ENCODE assay signal across 3 cellular contexts in the genomic region with DNA sequence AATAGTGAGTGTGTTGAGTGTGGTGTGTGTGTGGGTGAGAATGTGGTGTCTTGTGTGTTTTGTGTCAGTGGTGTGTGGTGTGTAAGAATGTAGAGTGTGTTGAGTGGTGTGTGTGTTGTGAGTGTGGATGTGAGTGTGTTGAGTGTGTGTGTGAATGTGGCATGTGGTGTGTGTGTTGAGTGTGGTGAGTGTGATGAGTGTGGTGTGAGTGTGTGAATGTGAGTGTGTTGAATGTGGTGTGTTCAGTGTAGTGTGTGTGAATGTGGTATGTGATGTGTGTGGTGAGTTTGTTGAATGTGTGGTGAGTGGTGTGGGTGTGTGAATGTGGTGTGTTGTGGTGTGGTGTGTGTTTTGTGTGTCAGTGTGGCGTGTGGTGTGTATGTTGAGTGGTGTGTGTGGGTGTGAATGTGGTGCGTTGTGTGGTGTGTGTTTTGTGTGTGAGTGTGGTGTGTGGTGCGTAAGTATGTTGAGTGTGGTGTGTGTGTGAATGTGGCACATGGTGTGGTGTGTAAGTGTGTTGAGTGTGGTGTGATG.
TF ChIP-seq lines count a peak whose summit lies in the region.

No MANE protein-coding gene starts in this region.

TF ChIP-seq in HepG2, 621 proteins besides CTCF, POLR2A, EP300 and RAD21:
- TF ChIP-seq U2AF2 (IDR thresholded peaks at IDR 0.05; ENCODE audit: low read depth, low read length) (no peak), FOXA1 (IDR thresholded peaks at IDR 0.05) (0 out of 2 replicates have a peak, but pooled peaks have one; percentile 4), FOXA1 (CRISPR knock-in tag; IDR thresholded peaks at IDR 0.05) (no peak), DR1 (CRISPR knock-in tag; IDR thresholded peaks at IDR 0.05) (no peak), ZNF556 (CRISPR knock-in tag; IDR thresholded peaks at IDR 0.05; ENCODE audit: borderline replicate concordance) (no peak)
- TF ChIP-seq, protein P1, sequence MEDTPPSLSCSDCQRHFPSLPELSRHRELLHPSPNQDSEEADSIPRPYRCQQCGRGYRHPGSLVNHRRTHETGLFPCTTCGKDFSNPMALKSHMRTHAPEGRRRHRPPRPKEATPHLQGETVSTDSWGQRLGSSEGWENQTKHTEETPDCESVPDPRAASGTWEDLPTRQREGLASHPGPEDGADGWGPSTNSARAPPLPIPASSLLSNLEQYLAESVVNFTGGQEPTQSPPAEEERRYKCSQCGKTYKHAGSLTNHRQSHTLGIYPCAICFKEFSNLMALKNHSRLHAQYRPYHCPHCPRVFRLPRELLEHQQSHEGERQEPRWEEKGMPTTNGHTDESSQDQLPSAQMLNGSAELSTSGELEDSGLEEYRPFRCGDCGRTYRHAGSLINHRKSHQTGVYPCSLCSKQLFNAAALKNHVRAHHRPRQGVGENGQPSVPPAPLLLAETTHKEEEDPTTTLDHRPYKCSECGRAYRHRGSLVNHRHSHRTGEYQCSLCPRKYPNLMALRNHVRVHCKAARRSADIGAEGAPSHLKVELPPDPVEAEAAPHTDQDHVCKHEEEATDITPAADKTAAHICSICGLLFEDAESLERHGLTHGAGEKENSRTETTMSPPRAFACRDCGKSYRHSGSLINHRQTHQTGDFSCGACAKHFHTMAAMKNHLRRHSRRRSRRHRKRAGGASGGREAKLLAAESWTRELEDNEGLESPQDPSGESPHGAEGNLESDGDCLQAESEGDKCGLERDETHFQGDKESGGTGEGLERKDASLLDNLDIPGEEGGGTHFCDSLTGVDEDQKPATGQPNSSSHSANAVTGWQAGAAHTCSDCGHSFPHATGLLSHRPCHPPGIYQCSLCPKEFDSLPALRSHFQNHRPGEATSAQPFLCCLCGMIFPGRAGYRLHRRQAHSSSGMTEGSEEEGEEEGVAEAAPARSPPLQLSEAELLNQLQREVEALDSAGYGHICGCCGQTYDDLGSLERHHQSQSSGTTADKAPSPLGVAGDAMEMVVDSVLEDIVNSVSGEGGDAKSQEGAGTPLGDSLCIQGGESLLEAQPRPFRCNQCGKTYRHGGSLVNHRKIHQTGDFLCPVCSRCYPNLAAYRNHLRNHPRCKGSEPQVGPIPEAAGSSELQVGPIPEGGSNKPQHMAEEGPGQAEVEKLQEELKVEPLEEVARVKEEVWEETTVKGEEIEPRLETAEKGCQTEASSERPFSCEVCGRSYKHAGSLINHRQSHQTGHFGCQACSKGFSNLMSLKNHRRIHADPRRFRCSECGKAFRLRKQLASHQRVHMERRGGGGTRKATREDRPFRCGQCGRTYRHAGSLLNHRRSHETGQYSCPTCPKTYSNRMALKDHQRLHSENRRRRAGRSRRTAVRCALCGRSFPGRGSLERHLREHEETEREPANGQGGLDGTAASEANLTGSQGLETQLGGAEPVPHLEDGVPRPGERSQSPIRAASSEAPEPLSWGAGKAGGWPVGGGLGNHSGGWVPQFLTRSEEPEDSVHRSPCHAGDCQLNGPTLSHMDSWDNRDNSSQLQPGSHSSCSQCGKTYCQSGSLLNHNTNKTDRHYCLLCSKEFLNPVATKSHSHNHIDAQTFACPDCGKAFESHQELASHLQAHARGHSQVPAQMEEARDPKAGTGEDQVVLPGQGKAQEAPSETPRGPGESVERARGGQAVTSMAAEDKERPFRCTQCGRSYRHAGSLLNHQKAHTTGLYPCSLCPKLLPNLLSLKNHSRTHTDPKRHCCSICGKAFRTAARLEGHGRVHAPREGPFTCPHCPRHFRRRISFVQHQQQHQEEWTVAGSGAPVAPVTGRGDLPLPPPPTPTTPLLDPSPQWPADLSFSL (CRISPR knock-in tag; IDR thresholded peaks at IDR 0.05), result peak; percentile 94

TF ChIP-seq in H1, 55 proteins besides CTCF, POLR2A, EP300 and RAD21:
- TF ChIP-seq CREB1 (IDR thresholded peaks at IDR 0.05) (no peak), GTF2F1 (IDR thresholded peaks at IDR 0.05; ENCODE audit: borderline replicate concordance, low read depth, low read length) (no peak), POU5F1 (IDR thresholded peaks at IDR 0.05; ENCODE audit: low read depth, low read length) (no peak), RBBP5 (IDR thresholded peaks at IDR 0.05; ENCODE audit: borderline replicate concordance, low read depth, low read length) (no peak)
TF ChIP-seq in H1: peak in this region for 0.

TF ChIP-seq in SK-N-SH, 30 proteins besides CTCF, POLR2A, EP300 and RAD21:
- TF ChIP-seq, protein P2, sequence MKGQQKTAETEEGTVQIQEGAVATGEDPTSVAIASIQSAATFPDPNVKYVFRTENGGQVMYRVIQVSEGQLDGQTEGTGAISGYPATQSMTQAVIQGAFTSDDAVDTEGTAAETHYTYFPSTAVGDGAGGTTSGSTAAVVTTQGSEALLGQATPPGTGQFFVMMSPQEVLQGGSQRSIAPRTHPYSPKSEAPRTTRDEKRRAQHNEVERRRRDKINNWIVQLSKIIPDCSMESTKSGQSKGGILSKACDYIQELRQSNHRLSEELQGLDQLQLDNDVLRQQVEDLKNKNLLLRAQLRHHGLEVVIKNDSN (IDR thresholded peaks at IDR 0.05; ENCODE audit: borderline replicate concordance, low read depth), result no peak
- no peak for TF ChIP-seq SIN3A (IDR thresholded peaks at IDR 0.05; ENCODE audit: borderline replicate concordance, low read depth, low read length)
